In the genomic region with DNA sequence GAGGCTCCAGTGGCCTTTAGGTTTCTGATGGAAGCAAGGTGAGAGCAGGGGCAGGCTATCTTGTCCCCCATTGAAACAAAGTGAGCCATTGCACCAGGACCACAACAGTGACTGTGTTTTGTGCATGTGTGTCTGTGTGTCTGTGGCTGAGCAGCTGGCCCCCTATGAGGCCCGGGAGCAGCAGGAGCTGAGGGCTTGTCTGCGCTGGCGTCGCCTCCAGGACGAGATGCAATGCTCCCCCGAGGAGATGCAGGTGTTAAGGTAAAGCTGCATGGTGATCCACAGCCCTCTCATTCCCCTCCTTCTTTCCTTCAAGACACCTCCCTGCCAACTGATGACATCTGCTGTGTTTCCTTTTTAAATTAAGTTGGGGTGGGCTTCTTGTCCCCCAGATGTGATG, we compare ENCODE assay signal across 2 cellular contexts.
TF ChIP-seq lines count a peak whose summit lies in the region.

No MANE protein-coding gene starts in this region.

TF ChIP-seq in SK-N-SH, 30 proteins besides CTCF, POLR2A, EP300 and RAD21 (continued from another document):
- TF ChIP-seq USF2 (IDR thresholded peaks at IDR 0.05; ENCODE audit: borderline replicate concordance, low read depth, low read length) = no peak

TF ChIP-seq in SK-N-SH treated with all-trans-retinoic acid at 6 μM for 48 hours, 23 proteins besides CTCF, POLR2A, EP300 and RAD21 (continued from another document):
- TF ChIP-seq GLIS3 (CRISPR knock-in tag; IDR thresholded peaks at IDR 0.05) = no peak
- no peak for TF ChIP-seq ISL1 (CRISPR knock-in tag; IDR thresholded peaks at IDR 0.05)
- TF ChIP-seq ZC3H10 (CRISPR knock-in tag; IDR thresholded peaks at IDR 0.05) = no peak
- no peak for TF ChIP-seq TSHZ2 (CRISPR knock-in tag; IDR thresholded peaks at IDR 0.05)
- TF ChIP-seq, protein P1, sequence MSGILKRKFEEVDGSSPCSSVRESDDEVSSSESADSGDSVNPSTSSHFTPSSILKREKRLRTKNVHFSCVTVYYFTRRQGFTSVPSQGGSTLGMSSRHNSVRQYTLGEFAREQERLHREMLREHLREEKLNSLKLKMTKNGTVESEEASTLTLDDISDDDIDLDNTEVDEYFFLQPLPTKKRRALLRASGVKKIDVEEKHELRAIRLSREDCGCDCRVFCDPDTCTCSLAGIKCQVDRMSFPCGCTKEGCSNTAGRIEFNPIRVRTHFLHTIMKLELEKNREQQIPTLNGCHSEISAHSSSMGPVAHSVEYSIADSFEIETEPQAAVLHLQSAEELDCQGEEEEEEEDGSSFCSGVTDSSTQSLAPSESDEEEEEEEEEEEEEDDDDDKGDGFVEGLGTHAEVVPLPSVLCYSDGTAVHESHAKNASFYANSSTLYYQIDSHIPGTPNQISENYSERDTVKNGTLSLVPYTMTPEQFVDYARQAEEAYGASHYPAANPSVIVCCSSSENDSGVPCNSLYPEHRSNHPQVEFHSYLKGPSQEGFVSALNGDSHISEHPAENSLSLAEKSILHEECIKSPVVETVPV (CRISPR knock-in tag; IDR thresholded peaks at IDR 0.05) = no peak
- TF ChIP-seq ZNF70 (CRISPR knock-in tag; IDR thresholded peaks at IDR 0.05) = no peak
- TF ChIP-seq ZNF565 (CRISPR knock-in tag; conservative IDR thresholded peaks at IDR 0.05; ENCODE audit: low read depth) = no peak
- no peak for TF ChIP-seq ZNF8 (CRISPR knock-in tag; IDR thresholded peaks at IDR 0.05)
- no peak for TF ChIP-seq PATZ1 (CRISPR knock-in tag; IDR thresholded peaks at IDR 0.05; ENCODE audit: borderline replicate concordance)
- no peak for TF ChIP-seq OSR1 (CRISPR knock-in tag; IDR thresholded peaks at IDR 0.05)
- TF ChIP-seq BACH2 (CRISPR knock-in tag; IDR thresholded peaks at IDR 0.05; ENCODE audit: borderline replicate concordance) = no peak
- no peak for TF ChIP-seq CSDC2 (CRISPR knock-in tag; IDR thresholded peaks at IDR 0.05)
- no peak for TF ChIP-seq ZFP30 (CRISPR knock-in tag; IDR thresholded peaks at IDR 0.05)
- no peak for TF ChIP-seq ESRRG (CRISPR knock-in tag; IDR thresholded peaks at IDR 0.05)
- no peak for TF ChIP-seq ZFP3 (CRISPR knock-in tag; IDR thresholded peaks at IDR 0.05)
- TF ChIP-seq PPARA (CRISPR knock-in tag; IDR thresholded peaks at IDR 0.05; ENCODE audit: borderline replicate concordance) = no peak
- no peak for TF ChIP-seq ARNTL (CRISPR knock-in tag; IDR thresholded peaks at IDR 0.05; ENCODE audit: borderline replicate concordance, low read depth)
- no peak for TF ChIP-seq TOX (CRISPR knock-in tag; IDR thresholded peaks at IDR 0.05; ENCODE audit: borderline replicate concordance)
- no peak for TF ChIP-seq RARB (CRISPR knock-in tag; IDR thresholded peaks at IDR 0.05)
TF ChIP-seq in SK-N-SH treated with all-trans-retinoic acid at 6 μM for 48 hours: peak in this region for 0.
